In genomic region chr18:45201029-45201428, GRCh38 we compare ENCODE assay signal across 28 cellular contexts.
"Had no signal": no experiment of that assay in that cellular context is flagged by ENCODE, and none has a peak within 500 bp of the region (broad histone marks: within the 10 kb centered on the region; RNA-seq: fewer than 3 reads in every experiment).

No MANE protein-coding gene starts in this region.

- H3K36me3 Mint-ChIP-seq: naive thymus-derived CD8-positive, alpha-beta T cell; stimulated activated memory B cell treated with anti-CD40 and anti-IgM and Interleukin-4, amounts not matched to agents 10 μg/mL and 1 μg/mL and 100 μg/mL, for 72 hours had no signal

- H3K27me3 Mint-ChIP-seq: stimulated activated memory B cell treated with anti-CD40 and anti-IgM and Interleukin-4, amounts not matched to agents 10 μg/mL and 1 μg/mL and 100 μg/mL, for 72 hours; stimulated activated naive CD8-positive, alpha-beta T cell treated with anti-CD3 and anti-CD28 coated beads, Interleukin-15, amount 100 ng/mL, for 72 hours had no signal

- H3K36me3 ChIP-seq: lower lobe of right lung, pancreas, prostate gland, thyroid gland, transverse colon, upper lobe of left lung had no signal

- H3K9me3 Mint-ChIP-seq: stimulated activated memory B cell treated with anti-CD40 and anti-IgM and Interleukin-4, amounts not matched to agents 10 μg/mL and 1 μg/mL and 100 μg/mL, for 72 hours; stimulated activated naive CD8-positive, alpha-beta T cell treated with anti-CD3 and anti-CD28 coated beads, Interleukin-15, amount 100 ng/mL, for 72 hours had no signal

- H3K27ac Mint-ChIP-seq: naive thymus-derived CD8-positive, alpha-beta T cell; stimulated activated memory B cell treated with anti-CD40 and anti-IgM and Interleukin-4, amounts not matched to agents 10 μg/mL and 1 μg/mL and 100 μg/mL, for 72 hours; stimulated activated naive CD8-positive, alpha-beta T cell treated with anti-CD3 and anti-CD28 coated beads, Interleukin-15, amount 100 ng/mL, for 72 hours had no signal

- ATAC-seq: left cardiac atrium; left lobe of liver; lower lobe of right lung; naive thymus-derived CD8-positive, alpha-beta T cell; right cardiac atrium; sciatic nerve; stimulated activated memory B cell treated with anti-CD40 and anti-IgM and Interleukin-4, amounts not matched to agents 10 μg/mL and 1 μg/mL and 100 μg/mL, for 72 hours; stimulated activated naive CD8-positive, alpha-beta T cell treated with anti-CD3 and anti-CD28 coated beads, Interleukin-15, amount 100 ng/mL, for 72 hours had no signal

- H3K4me1 ChIP-seq: lower lobe of right lung, pancreas, prostate gland, testis, transverse colon, upper lobe of left lung had no signal

- DNase-seq: hippocampal formation; kidney glomerular epithelial cell; left cardiac atrium; lower lobe of right lung; mammary epithelial cell; mesenchymal stem cell; naive thymus-derived CD8-positive, alpha-beta T cell; nucleus accumbens; pancreas; posterior cingulate gyrus; retina; right cardiac atrium; stimulated activated CD4-positive, alpha-beta T cell treated with anti-CD3 and anti-CD28 coated beads, Interleukin-12 subunit alpha, Interleukin-12 subunit beta, amount 100 ng/mL, for 4 hours; stimulated activated CD4-positive, alpha-beta T cell treated with anti-CD3 and anti-CD28 coated beads, Interleukin-15, amount 100 ng/mL, for 24 hours; stimulated activated CD4-positive, alpha-beta T cell treated with anti-CD3 and anti-CD28 coated beads, Interleukin-2, amount 100 ng/mL, for 24 hours; stimulated activated CD4-positive, alpha-beta T cell treated with anti-CD3 and anti-CD28 coated beads, Interleukin-4, amount 100 ng/mL, for 1 hour; stimulated activated naive CD4-positive, alpha-beta T cell treated with Interleukin-2 at 50 U/mL for 16 hours; stimulated activated naive CD8-positive, alpha-beta T cell treated with anti-CD3 and anti-CD28 coated beads, Interleukin-15, amount 100 ng/mL, for 72 hours; testis; thyroid gland; transverse colon; upper lobe of left lung had no signal

- H3K4me3 ChIP-seq: lower lobe of right lung, pancreas, prostate gland, skin epidermis, testis, thyroid gland, transverse colon, upper lobe of left lung had no signal

- H3K4me1 Mint-ChIP-seq: naive thymus-derived CD8-positive, alpha-beta T cell; stimulated activated naive CD8-positive, alpha-beta T cell treated with anti-CD3 and anti-CD28 coated beads, Interleukin-15, amount 100 ng/mL, for 72 hours had no signal

- H3K27ac ChIP-seq: lower lobe of right lung, pancreas, prostate gland, skin epidermis, testis, thyroid gland, transverse colon, upper lobe of left lung had no signal

- H3K27me3 ChIP-seq: pancreas, testis, thyroid gland, transverse colon, upper lobe of left lung had no signal

- H3K4me3 Mint-ChIP-seq: naive thymus-derived CD8-positive, alpha-beta T cell; neural crest cell; stimulated activated memory B cell treated with anti-CD40 and anti-IgM and Interleukin-4, amounts not matched to agents 10 μg/mL and 1 μg/mL and 100 μg/mL, for 72 hours; stimulated activated naive CD8-positive, alpha-beta T cell treated with anti-CD3 and anti-CD28 coated beads, Interleukin-15, amount 100 ng/mL, for 72 hours had no signal

- H3K9me3 ChIP-seq: lower lobe of right lung, pancreas, prostate gland, testis, thyroid gland, transverse colon, upper lobe of left lung had no signal
